ENCODE assay signal across 15 cellular contexts in the genomic region with DNA sequence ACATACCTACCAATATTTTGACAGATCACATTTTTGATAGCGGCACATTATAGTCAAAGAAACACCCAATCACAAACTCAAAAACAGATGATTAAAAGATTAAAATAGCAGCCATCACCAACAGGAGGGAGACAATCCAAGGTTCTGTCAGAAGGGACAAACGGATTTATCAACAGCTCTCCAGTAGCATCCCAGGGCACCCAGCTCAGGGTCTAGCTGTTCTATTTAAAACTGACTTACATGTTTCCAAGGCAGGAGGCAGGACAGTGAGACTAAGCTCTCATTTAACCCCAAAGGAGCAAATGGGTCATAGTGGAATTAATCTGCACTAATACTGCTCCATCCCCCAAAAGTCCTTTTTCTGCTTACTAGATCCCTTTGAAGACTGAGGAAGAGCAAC.
"Had no signal": no experiment of that assay in that cellular context is flagged by ENCODE, and none has a peak within 500 bp of the region (broad histone marks: within the 10 kb centered on the region; RNA-seq: fewer than 3 reads in every experiment).

No MANE protein-coding gene starts in this region.

- H3K27ac Mint-ChIP-seq: activated CD4-positive, alpha-beta memory T cell treated with anti-CD3 and anti-CD28 coated beads, Interleukin-2, amount 10 ng/mL, durations not matched to agents 7 days and 5 days; progenitor cell of endocrine pancreas had no signal

- ATAC-seq: foreskin keratinocyte, sciatic nerve had no signal

- H3K9me3 Mint-ChIP-seq: activated CD4-positive, alpha-beta memory T cell treated with anti-CD3 and anti-CD28 coated beads, Interleukin-2, amount 10 ng/mL, durations not matched to agents 7 days and 5 days had no signal

- H3K36me3 ChIP-seq: cardiac muscle cell, colonic mucosa had no signal

- DNase-seq: activated CD4-positive, alpha-beta memory T cell treated with anti-CD3 and anti-CD28 coated beads, Interleukin-2, amount 10 ng/mL, durations not matched to agents 7 days and 5 days; activated CD4-positive, CD25-positive, alpha-beta regulatory T cell treated with anti-CD3 and anti-CD28 coated beads, Interleukin-2, amount 50 U/mL, for 72 hours; activated CD8-positive, alpha-beta memory T cell treated with anti-CD3 and anti-CD28 coated beads, Interleukin-2, amount 50 U/mL, for 4 hours; colonic mucosa; foreskin keratinocyte; kidney; nucleus accumbens; stimulated activated CD4-positive, alpha-beta T cell treated with anti-CD3 and anti-CD28 coated beads, Interleukin-2, amount 100 ng/mL, for 24 hours; stimulated activated naive CD4-positive, alpha-beta T cell; trophoblast cell had no signal

- H3K4me3 ChIP-seq: cardiac muscle cell, colonic mucosa had no signal

- H3K27me3 ChIP-seq: cardiac muscle cell, colonic mucosa, foreskin keratinocyte had no signal

- H3K27me3 Mint-ChIP-seq: activated CD4-positive, alpha-beta memory T cell treated with anti-CD3 and anti-CD28 coated beads, Interleukin-2, amount 10 ng/mL, durations not matched to agents 7 days and 5 days had no signal

- H3K9me3 ChIP-seq: colonic mucosa had no signal

- H3K27ac ChIP-seq: cardiac muscle cell, colonic mucosa, foreskin keratinocyte had no signal

- H3K4me1 ChIP-seq: foreskin keratinocyte had no signal

- FAIRE-seq: astrocyte, endothelial cell of umbilical vein, kidney had no signal

- H3K4me3 Mint-ChIP-seq: activated CD4-positive, alpha-beta memory T cell treated with anti-CD3 and anti-CD28 coated beads, Interleukin-2, amount 10 ng/mL, durations not matched to agents 7 days and 5 days had no signal
